ENCODE assay signal across 18 cellular contexts in genomic region chr17:82970818-82971610, GRCh38.
A peak's percentile ranks its signal among the peaks of the same experiment; 100 is the strongest.
DNase-seq lines count a peak whose midpoint lies in the region; ATAC-seq, FAIRE-seq and TF ChIP-seq lines count a peak whose summit lies in the region.
"Had no signal": no experiment of that assay in that cellular context is flagged by ENCODE, and none has a peak within 500 bp of the region (broad histone marks: within the 10 kb centered on the region; RNA-seq: fewer than 3 reads in every experiment).

No MANE protein-coding gene starts in this region.

- no peak overlapping the region for H3K4me3 Mint-ChIP-seq in activated CD8-positive, alpha-beta memory T cell treated with anti-CD3 and anti-CD28 coated beads, Interleukin-2, amount 10 ng/mL, durations not matched to agents 7 days and 5 days
- H3K4me3 Mint-ChIP-seq in T-helper 17 cell: peak overlapping the region; percentile 0

- H3K27ac ChIP-seq in kidney (ENCODE audit: low read depth in 2 of 2, low read length in 2 of 2) (no peak overlapping the region), osteoblast (ENCODE audit: low read depth, low read length) (no peak overlapping the region)
- H3K27ac ChIP-seq: A549, C4-2B had no signal

- H3K4me1 Mint-ChIP-seq in activated CD8-positive, alpha-beta memory T cell treated with anti-CD3 and anti-CD28 coated beads, Interleukin-2, amount 10 ng/mL, durations not matched to agents 7 days and 5 days: no peaks in the 10 kb centered on the region
- H3K4me1 Mint-ChIP-seq in T-helper 17 cell: peaks cover 2% of the 10 kb centered on the region

- H3K36me3 Mint-ChIP-seq in activated CD8-positive, alpha-beta memory T cell treated with anti-CD3 and anti-CD28 coated beads, Interleukin-2, amount 10 ng/mL, durations not matched to agents 7 days and 5 days: peaks cover 1% of the 10 kb centered on the region
- H3K36me3 Mint-ChIP-seq in T-helper 17 cell (ENCODE audit: low read depth): no peaks in the 10 kb centered on the region

- DNase-seq in activated CD8-positive, alpha-beta memory T cell treated with anti-CD3 and anti-CD28 coated beads, Interleukin-2, amount 50 U/mL, for 48 hours: peak; percentile 36
- no peak for DNase-seq in activated CD8-positive, alpha-beta memory T cell treated with anti-CD3 and anti-CD28 coated beads, Interleukin-2, amount 10 ng/mL, durations not matched to agents 7 days and 5 days
- no peak for DNase-seq in T-helper 17 cell
- DNase-seq in kidney: peak; percentile 56
- peak; percentile 48 for DNase-seq in osteoblast (ENCODE audit: insufficient read length, low spot score, missing footprints)
- DNase-seq in pons (ENCODE audit: low spot score): no peak
- DNase-seq in NCI-H146 (lab: John Stamatoyannopoulos, UW): no peak
- DNase-seq: H7, IMR-90, Kasumi-1, MM.1S, NCI-H1092 treated with DMSO at 0.1 percent for 48 hours, NCI-H1694, NCI-H524 had no signal

- ATAC-seq in activated CD8-positive, alpha-beta memory T cell treated with anti-CD3 and anti-CD28 coated beads, Interleukin-2, amount 10 ng/mL, durations not matched to agents 7 days and 5 days: no peak
- ATAC-seq in T-helper 17 cell (no peak), esophagus mucosa (no peak)
- ATAC-seq: A549 had no signal

- CTCF ChIA-PET in activated CD8-positive, alpha-beta memory T cell treated with anti-CD3 and anti-CD28 coated beads, Interleukin-2, amount 10 ng/mL, durations not matched to agents 7 days and 5 days (lab: Charles Lee): no interaction called here

- H3K27me3 Mint-ChIP-seq in activated CD8-positive, alpha-beta memory T cell treated with anti-CD3 and anti-CD28 coated beads, Interleukin-2, amount 10 ng/mL, durations not matched to agents 7 days and 5 days: no peaks in the 10 kb centered on the region
- H3K27me3 Mint-ChIP-seq in T-helper 17 cell: no peaks in the 10 kb centered on the region

- H2AFZ ChIP-seq in osteoblast (ENCODE audit: low read length): no peak overlapping the region

- H3K4me3 ChIP-seq in kidney (ENCODE audit: low read length in 2 of 2): no peak overlapping the region
- no peak overlapping the region for H3K4me3 ChIP-seq in osteoblast (ENCODE audit: insufficient read depth, low read length)
- H3K4me3 ChIP-seq: A549 had no signal

- intact Hi-C loops in kidney (cut with DNase I): no loop called here

- no peak for TF ChIP-seq CTCF in kidney (IDR thresholded peaks at IDR 0.05; ENCODE audit: borderline replicate concordance, extremely low read depth, insufficient read depth)
- TF ChIP-seq CTCF in osteoblast (IDR thresholded peaks at IDR 0.05; ENCODE audit: extremely low read depth, low read depth, low read length): no peak

- H3K9ac ChIP-seq in kidney (ENCODE audit: low read length in 2 of 2): no peak overlapping the region

- H3K9me3 Mint-ChIP-seq in activated CD8-positive, alpha-beta memory T cell treated with anti-CD3 and anti-CD28 coated beads, Interleukin-2, amount 10 ng/mL, durations not matched to agents 7 days and 5 days (ENCODE audit: low read depth): peaks cover 3% of the 10 kb centered on the region

- no peak overlapping the region for H3K27ac Mint-ChIP-seq in activated CD8-positive, alpha-beta memory T cell treated with anti-CD3 and anti-CD28 coated beads, Interleukin-2, amount 10 ng/mL, durations not matched to agents 7 days and 5 days
- no peak overlapping the region for H3K27ac Mint-ChIP-seq in T-helper 17 cell

- no peak overlapping the region for H3K4me2 ChIP-seq in osteoblast (ENCODE audit: insufficient read depth, low read length)
- H3K4me2 ChIP-seq: A549 had no signal

- no peaks in the 10 kb centered on the region for H3K9me3 ChIP-seq in T-helper 17 cell (ENCODE audit: control insufficient read depth, low read length, poor library complexity, severe bottlenecking)
- H3K9me3 ChIP-seq in kidney (ENCODE audit: control insufficient read depth in 1 of 2, low read length in 2 of 2): no peaks in the 10 kb centered on the region
- H3K9me3 ChIP-seq in osteoblast (ENCODE audit: low read depth, low read length): no peaks in the 10 kb centered on the region
- H3K9me3 ChIP-seq: A549 had no signal

- H4K20me1 ChIP-seq in osteoblast (ENCODE audit: insufficient read depth, low read length): no peaks in the 10 kb centered on the region

- no peaks in the 10 kb centered on the region for H3K36me3 ChIP-seq in kidney (ENCODE audit: control insufficient read depth in 1 of 2, insufficient read depth in 2 of 2, low read length in 2 of 2)
- H3K36me3 ChIP-seq in osteoblast (ENCODE audit: insufficient read depth, low read length): no peaks in the 10 kb centered on the region

- no peak for FAIRE-seq in kidney (lab: Jason Lieb, UNC)
- FAIRE-seq: A549, GM19239 had no signal

- H3K4me1 ChIP-seq in kidney (ENCODE audit: control insufficient read depth in 1 of 2, insufficient read depth in 1 of 2, low read depth in 1 of 2, low read length in 2 of 2) (no peaks in the 10 kb centered on the region), osteoblast (ENCODE audit: insufficient read depth, low read length) (no peaks in the 10 kb centered on the region)
- H3K4me1 ChIP-seq: A549 had no signal

- no peaks in the 10 kb centered on the region for H3K79me2 ChIP-seq in osteoblast (ENCODE audit: insufficient read depth, low read length)

- no peaks in the 10 kb centered on the region for H3K27me3 ChIP-seq in osteoblast (ENCODE audit: insufficient read depth, low read length)

Comparison
In these comparisons a context has a peak if more than half of its experiments do, and no peak if none do; other contexts are left out.
1. DNase-seq: peak in activated CD8-positive, alpha-beta memory T cell treated with anti-CD3 and anti-CD28 coated beads, Interleukin-2, amount 50 U/mL, for 48 hours (single experiment), kidney (single experiment) and osteoblast (single experiment); none in activated CD8-positive, alpha-beta memory T cell treated with anti-CD3 and anti-CD28 coated beads, Interleukin-2, amount 10 ng/mL, durations not matched to agents 7 days and 5 days (single experiment), T-helper 17 cell (0 of 3), pons (single experiment) and NCI-H146 (single experiment).